Comparison of ENCODE assay signal across 8 cellular contexts in the genomic region with DNA sequence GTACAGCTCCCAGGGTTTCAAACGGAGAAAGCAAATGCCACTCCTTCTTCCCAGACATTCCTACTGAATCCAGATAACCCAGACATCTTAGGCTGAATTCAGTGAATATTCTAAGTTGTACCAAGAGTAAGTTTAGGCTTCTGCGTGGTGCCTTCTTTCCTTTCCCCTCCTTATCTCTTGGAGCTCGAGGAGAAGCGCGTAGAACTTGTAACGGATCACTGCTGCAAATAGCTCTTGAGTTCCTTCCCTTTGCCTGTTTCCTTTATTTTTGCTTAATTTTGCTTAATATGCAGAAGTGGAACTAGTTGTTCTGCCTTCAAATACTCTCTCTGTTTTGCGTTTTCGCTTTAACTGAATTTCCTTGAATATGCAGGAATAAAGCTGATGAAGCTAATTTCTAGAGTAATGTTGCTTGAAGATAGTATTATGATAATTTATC. TPM values are rescaled to one million over a fixed set of nuclear protein-coding genes. Genes with fewer than 3 reads are reported as not detected.
A peak's percentile ranks its signal among the peaks of the same experiment; 100 is the strongest.
DNase-seq lines count a peak whose midpoint lies in the region; ATAC-seq and TF ChIP-seq lines count a peak whose summit lies in the region.

No MANE protein-coding gene starts in this region.

- H3K36me3 Mint-ChIP-seq in naive thymus-derived CD4-positive, alpha-beta T cell, result peaks cover 0 to 6% (median 0%) of the 10 kb centered on the region in 5 donors

- peak overlapping the region; percentile 88 for H3K9ac ChIP-seq in PC-3 (ENCODE audit: low read length)

- H3K27me3 Mint-ChIP-seq in naive thymus-derived CD4-positive, alpha-beta T cell, result peaks cover 0 to 2% (median 0%) of the 10 kb centered on the region in 5 donors

- H3K4me3 Mint-ChIP-seq in naive thymus-derived CD4-positive, alpha-beta T cell, result peak overlapping the region; percentile 85 to 100 (median 98)

- peaks cover 0 to under 1% (median 0%) of the 10 kb centered on the region in 11 donors for H3K9me3 Mint-ChIP-seq in naive thymus-derived CD4-positive, alpha-beta T cell

- H3K27ac ChIP-seq in PC-3 (ENCODE audit: low read length), result peak overlapping the region; percentile 60; the same call in 1 of the 2 replicates
- peak overlapping the region; percentile 63 to 98 (median 94) for H3K27ac ChIP-seq in dorsolateral prefrontal cortex
- H3K27ac ChIP-seq in naive thymus-derived CD4-positive, alpha-beta T cell (ENCODE audit: low read depth, low read length), result peak overlapping the region; percentile 88

- H4K20me1 ChIP-seq in PC-3 (ENCODE audit: low read length), result no peaks in the 10 kb centered on the region

- H3K9me2 ChIP-seq in PC-3 (replicated peaks; ENCODE audit: low read length), result no peaks in the 10 kb centered on the region

- peak overlapping the region; percentile 69 to 100 (median 98) for H3K27ac Mint-ChIP-seq in naive thymus-derived CD4-positive, alpha-beta T cell

- DNase-seq in DMS79 treated with DMSO at 0.1 percent for 48 hours (lab: John Stamatoyannopoulos, UW) (peak; percentile 36), DMS79 (lab: John Stamatoyannopoulos, UW) (no peak), PC-3 (no peak), dorsolateral prefrontal cortex (no peak), iPS-NIHi7 (ENCODE audit: extremely low spot score) (no peak)
- peak in 1 of 9 donors; percentile 9 for DNase-seq in naive thymus-derived CD4-positive, alpha-beta T cell

- peaks cover 29% of the 10 kb centered on the region for H3K4me1 ChIP-seq in PC-3 (ENCODE audit: insufficient read depth, low read length)
- H3K4me1 ChIP-seq in naive thymus-derived CD4-positive, alpha-beta T cell (ENCODE audit: control insufficient read depth in 2 of 2, insufficient read depth in 2 of 2, low read length in 2 of 2), result peaks cover 12 to 17% of the 10 kb centered on the region in 2 donors

- H3K79me2 ChIP-seq in PC-3 (ENCODE audit: low read length), result peaks cover 58% of the 10 kb centered on the region

- no peak for TF ChIP-seq CTCF in PC-3 (conservative IDR thresholded peaks at IDR 0.05; ENCODE audit: low read depth, low read length)
- no peak for TF ChIP-seq CTCF in dorsolateral prefrontal cortex (IDR thresholded peaks at IDR 0.05 in 54 of 56, conservative IDR thresholded peaks at IDR 0.05 in 2 of 56; ENCODE audit: low read depth in 1 of 56, partially characterized antibody in 56 of 56)

- H3K36me3 ChIP-seq in PC-3 (ENCODE audit: low read depth, low read length), result no peaks in the 10 kb centered on the region
- peaks cover 0 to 10% (median 0%) of the 10 kb centered on the region in 3 experiments for H3K36me3 ChIP-seq in naive thymus-derived CD4-positive, alpha-beta T cell (ENCODE audit: control insufficient read depth in 2 of 3, insufficient read depth in 3 of 3, low read length in 3 of 3)

- H3F3A ChIP-seq in PC-3 (ENCODE audit: low read length, unreplicated experiment), result no peaks in the 10 kb centered on the region

- H3K27me3 ChIP-seq in PC-3 (ENCODE audit: low read length) (no peaks in the 10 kb centered on the region), dorsolateral prefrontal cortex (no peaks in the 10 kb centered on the region)
- no peaks in the 10 kb centered on the region for H3K27me3 ChIP-seq in naive thymus-derived CD4-positive, alpha-beta T cell (ENCODE audit: control insufficient read depth in 2 of 2, insufficient read depth in 2 of 2, low read length in 2 of 2)

- no peaks in the 10 kb centered on the region for H3K9me3 ChIP-seq in PC-3 (ENCODE audit: low read length)
- H3K9me3 ChIP-seq in naive thymus-derived CD4-positive, alpha-beta T cell (ENCODE audit: control insufficient read depth in 2 of 3, low read length in 3 of 3), result no peaks in the 10 kb centered on the region

- H3K4me1 Mint-ChIP-seq in naive thymus-derived CD4-positive, alpha-beta T cell, result peaks cover 26 to 57% (median 39%) of the 10 kb centered on the region in 7 donors

- ATAC-seq in PC-3 (no peak), HG03280 (IDR thresholded peaks at IDR 0.05; ENCODE audit: unreplicated experiment) (no peak), GM21723 (IDR thresholded peaks at IDR 0.05; ENCODE audit: unreplicated experiment) (no peak)
- no peak for ATAC-seq in naive thymus-derived CD4-positive, alpha-beta T cell

- intact Hi-C loops in PC-3 (cut with micrococcal nuclease) (loop anchor here (1.0 to 5.0 kb wide), 5 partner anchors 54 to 212 kb away; no protein-coding TSS in a partner anchor), dorsolateral prefrontal cortex (cut with DNase I) (loop anchor here (1.0 to 5.0 kb wide), 3 partner anchors 47 to 146 kb away; no protein-coding TSS in a partner anchor)
- intact Hi-C loops in naive thymus-derived CD4-positive, alpha-beta T cell (cut with micrococcal nuclease), result loop anchor here (2.0 to 10.0 kb wide), 7 partner anchors 50 to 1460 kb away; a partner anchor contains a TSS

- H3K4me2 ChIP-seq in PC-3 (ENCODE audit: low read length), result peak overlapping the region; percentile 93

- peak overlapping the region; percentile 94 for H2AFZ ChIP-seq in PC-3 (ENCODE audit: low read length)

- CTCF ChIA-PET in PC-3 (lab: Charles Lee), result interaction anchor here (1.9 kb wide), 1 partner anchor 212 kb away, joined by 8 read pairs; no protein-coding TSS in a partner anchor
- CTCF ChIA-PET in naive thymus-derived CD4-positive, alpha-beta T cell (lab: Charles Lee), result interaction anchor here (1.0 to 2.3 kb wide), 5 partner anchors 132 to 212 kb away, joined by 3 to 10 read pairs (median 4); a partner anchor contains a TSS

- POLR2A ChIA-PET in PC-3 (lab: Charles Lee; ENCODE audit: unreplicated experiment), result interaction anchor here (0.6 to 1.5 kb wide), 2 partner anchors 14 to 132 kb away, joined by 3 to 7 read pairs; no protein-coding TSS in a partner anchor
- POLR2A ChIA-PET in naive thymus-derived CD4-positive, alpha-beta T cell (lab: Charles Lee), result interaction anchor here (0.6 to 3.9 kb wide), 13 partner anchors 10 to 221 kb away, joined by 3 to 86 read pairs (median 4); a partner anchor contains a TSS

- peak overlapping the region; percentile 90 for H3K4me3 ChIP-seq in PC-3 (ENCODE audit: low read length)
- H3K4me3 ChIP-seq in dorsolateral prefrontal cortex, result peak overlapping the region; percentile 68 to 100 (median 93)
- H3K4me3 ChIP-seq in naive thymus-derived CD4-positive, alpha-beta T cell (ENCODE audit: low read length), result peak overlapping the region; percentile 95

- no TSS peak for BruUV-seq in PC-3 (replicated peaks; lab: Mats Ljungman, UMichigan)

RNA-seq across cellular contexts. Expression of a gene that starts 1.0 kb away (rescaled TPM):
- total RNA-seq in PC-3 (2014; rRNA removed) (4.1 and 5.9 TPM in 2 replicates), dorsolateral prefrontal cortex (10 to 100 TPM; 10.9 to 39.0 (median 19.4) TPM)
- total RNA-seq in naive thymus-derived CD4-positive, alpha-beta T cell, result 10 to 100 TPM; 13.3 to 44.3 (median 21.1) TPM
- 1 to 10 TPM; 3.2 to 4.7 TPM for polyA plus RNA-seq in naive thymus-derived CD4-positive, alpha-beta T cell
